In the genomic region with DNA sequence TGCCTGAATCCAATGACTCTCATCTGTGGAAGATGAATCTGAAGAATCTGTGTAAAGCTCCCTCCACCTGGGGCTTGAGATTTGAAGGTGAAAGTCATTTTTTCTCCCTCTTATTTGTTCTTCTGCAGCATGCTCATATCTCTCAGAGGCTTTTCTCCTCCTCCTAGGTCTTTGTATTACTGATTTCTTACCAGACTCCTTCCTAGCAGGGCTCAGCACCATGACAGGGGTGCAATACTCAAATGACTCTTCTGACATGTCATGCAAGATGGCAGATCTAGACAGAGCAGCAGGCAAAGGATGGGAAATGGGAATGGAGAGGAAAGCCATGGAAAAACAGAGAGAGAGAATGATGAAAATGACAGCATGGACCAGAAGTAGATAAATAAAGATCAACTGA, we compare ENCODE assay signal across 18 cellular contexts.
DNase-seq lines count a peak whose midpoint lies in the region; ATAC-seq and TF ChIP-seq lines count a peak whose summit lies in the region.
"Had no signal": no experiment of that assay in that cellular context is flagged by ENCODE, and none has a peak within 500 bp of the region (broad histone marks: within the 10 kb centered on the region; RNA-seq: fewer than 3 reads in every experiment).

No MANE protein-coding gene starts in this region.

- no peak overlapping the region for H3K27ac ChIP-seq in colonic mucosa

- H3K9me3 ChIP-seq in colonic mucosa: no peaks in the 10 kb centered on the region
- H3K9me3 ChIP-seq: adrenal gland had no signal

- peaks cover 18% of the 10 kb centered on the region for H3K4me1 Mint-ChIP-seq in stimulated activated naive CD8-positive, alpha-beta T cell treated with anti-CD3 and anti-CD28 coated beads, Interleukin-15, Interleukin-2, amounts not matched to agents 100 ng/mL and 50 ng/mL, for 24 hours (ENCODE audit: low read depth)
- no peaks in the 10 kb centered on the region for H3K4me1 Mint-ChIP-seq in nephron progenitor cell

- no peaks in the 10 kb centered on the region for H3K4me1 ChIP-seq in colonic mucosa
- H3K4me1 ChIP-seq: adrenal gland had no signal

- H3K9me3 Mint-ChIP-seq in stimulated activated naive CD8-positive, alpha-beta T cell treated with anti-CD3 and anti-CD28 coated beads, Interleukin-15, Interleukin-2, amounts not matched to agents 100 ng/mL and 50 ng/mL, for 24 hours: no peaks in the 10 kb centered on the region
- no peaks in the 10 kb centered on the region for H3K9me3 Mint-ChIP-seq in nephron progenitor cell

- no peak for DNase-seq in stimulated activated naive CD8-positive, alpha-beta T cell treated with anti-CD3 and anti-CD28 coated beads, Interleukin-15, Interleukin-2, amounts not matched to agents 100 U/mL and 50 U/mL, for 24 hours
- DNase-seq in colonic mucosa (no peak), sciatic nerve (ENCODE audit: low spot score) (no peak), NCI-H748 (lab: John Stamatoyannopoulos, UW; ENCODE audit: unreplicated experiment) (no peak), nephron progenitor cell (no peak)
- DNase-seq in central memory CD4-positive, alpha-beta T cell: no peak
- DNase-seq: activated CD4-positive, CD25-positive, alpha-beta regulatory T cell; activated CD8-positive, alpha-beta memory T cell treated with anti-CD3 and anti-CD28 coated beads for 24 hours; adrenal gland; caudate nucleus; DND-41; hippocampal formation; NCI-H1930; NCI-H510A; stimulated activated CD4-positive, alpha-beta T cell treated with anti-CD3 and anti-CD28 coated beads, Interleukin-4, amount 100 ng/mL, for 24 hours had no signal

- H3K27me3 Mint-ChIP-seq in stimulated activated naive CD8-positive, alpha-beta T cell treated with anti-CD3 and anti-CD28 coated beads, Interleukin-15, Interleukin-2, amounts not matched to agents 100 ng/mL and 50 ng/mL, for 24 hours: no peaks in the 10 kb centered on the region
- H3K27me3 Mint-ChIP-seq in nephron progenitor cell (ENCODE audit: low read depth, poor library complexity): peaks cover 3% of the 10 kb centered on the region

- H3K9ac ChIP-seq in colonic mucosa (ENCODE audit: low read depth in 2 of 2, low read length in 2 of 2): peak overlapping the region in 1 of 2 donors; percentile 35

- no peaks in the 10 kb centered on the region for H3K36me3 ChIP-seq in colonic mucosa
- H3K36me3 ChIP-seq: adrenal gland had no signal

- peak overlapping the region; percentile 10 for H3K4me3 ChIP-seq in colonic mucosa

- H3K4me3 Mint-ChIP-seq in stimulated activated naive CD8-positive, alpha-beta T cell treated with anti-CD3 and anti-CD28 coated beads, Interleukin-15, Interleukin-2, amounts not matched to agents 100 ng/mL and 50 ng/mL, for 24 hours: peak overlapping the region; percentile 33
- no peak overlapping the region for H3K4me3 Mint-ChIP-seq in nephron progenitor cell
- H3K4me3 Mint-ChIP-seq: activated T-helper 17 cell treated with anti-CD3 and anti-CD28 coated beads, Interleukin-2, amount 50 U/mL, for 72 hours had no signal

- TF ChIP-seq CTCF in colonic mucosa (IDR thresholded peaks at IDR 0.05) (no peak), nephron progenitor cell (IDR thresholded peaks at IDR 0.05) (no peak)

- H3K36me3 Mint-ChIP-seq in stimulated activated naive CD8-positive, alpha-beta T cell treated with anti-CD3 and anti-CD28 coated beads, Interleukin-15, Interleukin-2, amounts not matched to agents 100 ng/mL and 50 ng/mL, for 24 hours (ENCODE audit: low read depth): no peaks in the 10 kb centered on the region
- H3K36me3 Mint-ChIP-seq in nephron progenitor cell (ENCODE audit: low read depth): no peaks in the 10 kb centered on the region

- H3K27ac Mint-ChIP-seq in stimulated activated naive CD8-positive, alpha-beta T cell treated with anti-CD3 and anti-CD28 coated beads, Interleukin-15, Interleukin-2, amounts not matched to agents 100 ng/mL and 50 ng/mL, for 24 hours: peak overlapping the region; percentile 46
- H3K27ac Mint-ChIP-seq in nephron progenitor cell: no peak overlapping the region
- H3K27ac Mint-ChIP-seq: activated T-helper 17 cell treated with anti-CD3 and anti-CD28 coated beads, Interleukin-2, amount 50 U/mL, for 72 hours had no signal

- ATAC-seq in stimulated activated naive CD8-positive, alpha-beta T cell treated with anti-CD3 and anti-CD28 coated beads, Interleukin-15, Interleukin-2, amounts not matched to agents 100 U/mL and 50 U/mL, for 24 hours: no peak
- ATAC-seq in sciatic nerve (peak; percentile 41), HG03442 (IDR thresholded peaks at IDR 0.05; ENCODE audit: unreplicated experiment) (no peak)
- ATAC-seq: activated T-helper 17 cell treated with anti-CD3 and anti-CD28 coated beads, Interleukin-2, amount 50 U/mL, for 72 hours had no signal

- no peaks in the 10 kb centered on the region for H3K27me3 ChIP-seq in colonic mucosa
- H3K27me3 ChIP-seq: adrenal gland had no signal

- intact Hi-C loops in colonic mucosa (cut with DNase I): no loop called here
- intact Hi-C loops in sciatic nerve (cut with DNase I): no loop called here
